ENCODE assay signal across 9 cellular contexts in genomic region chr3:69324362-69325025, GRCh38.
A peak's percentile ranks its signal among the peaks of the same experiment; 100 is the strongest.
DNase-seq lines count a peak whose midpoint lies in the region; ATAC-seq and TF ChIP-seq lines count a peak whose summit lies in the region.
"Had no signal": no experiment of that assay in that cellular context is flagged by ENCODE, and none has a peak within 500 bp of the region (broad histone marks: within the 10 kb centered on the region; RNA-seq: fewer than 3 reads in every experiment).

No MANE protein-coding gene starts in this region.

- no peaks in the 10 kb centered on the region for H3K27me3 Mint-ChIP-seq in activated T-cell treated with anti-CD3 and anti-CD28 coated beads, Interleukin-2, amount 50 U/mL, for 72 hours (ENCODE audit: low read depth)
- H3K27me3 Mint-ChIP-seq: brain had no signal

- peak in 1 of 2 donors; percentile 19 for DNase-seq in activated T-cell treated with anti-CD3 and anti-CD28 coated beads, Interleukin-2, amount 50 U/mL, for 72 hours
- DNase-seq in activated T-cell treated with anti-CD3 and anti-CD28 coated beads for 4 hours, result no peak
- peak; percentile 61 for DNase-seq in OCI-M1 (lab: John Stamatoyannopoulos, UW)
- DNase-seq in fibroblast of mammary gland (ENCODE audit: low read depth), result no peak
- DNase-seq in NCI-H2227 treated with DMSO at 0.1 percent for 48 hours (lab: John Stamatoyannopoulos, UW), result no peak
- no peak for DNase-seq in NCI-H187 (lab: John Stamatoyannopoulos, UW)
- no peak for DNase-seq in activated T-cell treated with anti-CD3 and anti-CD28 coated beads, Interleukin-2, amount 50 U/mL, for 1 hour

- peak; percentile 21 for TF ChIP-seq CTCF in fibroblast of mammary gland (conservative IDR thresholded peaks at IDR 0.05; ENCODE audit: control insufficient read depth, insufficient read depth, low read depth, low read length)

- H3K36me3 Mint-ChIP-seq in activated T-cell treated with anti-CD3 and anti-CD28 coated beads, Interleukin-2, amount 50 U/mL, for 72 hours (ENCODE audit: insufficient read depth in 2 of 2), result no peaks in the 10 kb centered on the region
- H3K36me3 Mint-ChIP-seq: brain had no signal

- H3K27ac Mint-ChIP-seq in activated T-cell treated with anti-CD3 and anti-CD28 coated beads, Interleukin-2, amount 50 U/mL, for 72 hours, result peak overlapping the region; percentile 89
- H3K27ac Mint-ChIP-seq: brain had no signal

- H3K9me3 Mint-ChIP-seq in activated T-cell treated with anti-CD3 and anti-CD28 coated beads, Interleukin-2, amount 50 U/mL, for 72 hours, result no peaks in the 10 kb centered on the region
- H3K9me3 Mint-ChIP-seq: brain had no signal

- H3K4me1 Mint-ChIP-seq in activated T-cell treated with anti-CD3 and anti-CD28 coated beads, Interleukin-2, amount 50 U/mL, for 72 hours (ENCODE audit: low read depth), result peaks cover 62% of the 10 kb centered on the region

- H3K4me3 Mint-ChIP-seq in activated T-cell treated with anti-CD3 and anti-CD28 coated beads, Interleukin-2, amount 50 U/mL, for 72 hours, result no peak overlapping the region
- H3K4me3 Mint-ChIP-seq: brain had no signal

- H3K4me3 ChIP-seq in fibroblast of mammary gland (ENCODE audit: control insufficient read depth, low read depth, low read length), result no peak overlapping the region

- ATAC-seq in activated T-cell treated with anti-CD3 and anti-CD28 coated beads, Interleukin-2, amount 50 U/mL, for 72 hours (replicated peaks in 1 of 2), result peak in 1 of 2 donors; percentile 53
- ATAC-seq in HG02852 (IDR thresholded peaks at IDR 0.05; ENCODE audit: unreplicated experiment), result peak; percentile 32
